In genomic region chr22:19983701-19984100, GRCh38 we compare ENCODE assay signal across 1 cellular context.
TF ChIP-seq lines count a peak whose summit lies in the region.

No MANE protein-coding gene starts in this region.

TF ChIP-seq in SK-N-SH treated with all-trans-retinoic acid at 6 μM for 48 hours, 23 proteins besides CTCF, POLR2A, EP300 and RAD21 (continued from another document):
- TF ChIP-seq, protein P1, sequence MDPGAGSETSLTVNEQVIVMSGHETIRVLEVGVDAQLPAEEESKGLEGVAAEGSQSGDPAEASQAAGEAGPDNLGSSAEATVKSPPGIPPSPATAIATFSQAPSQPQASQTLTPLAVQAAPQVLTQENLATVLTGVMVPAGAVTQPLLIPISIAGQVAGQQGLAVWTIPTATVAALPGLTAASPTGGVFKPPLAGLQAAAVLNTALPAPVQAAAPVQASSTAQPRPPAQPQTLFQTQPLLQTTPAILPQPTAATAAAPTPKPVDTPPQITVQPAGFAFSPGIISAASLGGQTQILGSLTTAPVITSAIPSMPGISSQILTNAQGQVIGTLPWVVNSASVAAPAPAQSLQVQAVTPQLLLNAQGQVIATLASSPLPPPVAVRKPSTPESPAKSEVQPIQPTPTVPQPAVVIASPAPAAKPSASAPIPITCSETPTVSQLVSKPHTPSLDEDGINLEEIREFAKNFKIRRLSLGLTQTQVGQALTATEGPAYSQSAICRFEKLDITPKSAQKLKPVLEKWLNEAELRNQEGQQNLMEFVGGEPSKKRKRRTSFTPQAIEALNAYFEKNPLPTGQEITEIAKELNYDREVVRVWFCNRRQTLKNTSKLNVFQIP (CRISPR knock-in tag; IDR thresholded peaks at IDR 0.05; ENCODE audit: borderline replicate concordance, low read depth), result no peak
- TF ChIP-seq ZC3H10 (CRISPR knock-in tag; IDR thresholded peaks at IDR 0.05) (no peak), SNAI2 (CRISPR knock-in tag; IDR thresholded peaks at IDR 0.05) (no peak), TCF4 (CRISPR knock-in tag; IDR thresholded peaks at IDR 0.05; ENCODE audit: borderline replicate concordance) (no peak), BACH2 (CRISPR knock-in tag; IDR thresholded peaks at IDR 0.05; ENCODE audit: borderline replicate concordance) (no peak), ESRRG (CRISPR knock-in tag; IDR thresholded peaks at IDR 0.05) (no peak), CSDC2 (CRISPR knock-in tag; IDR thresholded peaks at IDR 0.05) (no peak), ZNF8 (CRISPR knock-in tag; IDR thresholded peaks at IDR 0.05) (no peak)
